21 cellular contexts compared by ENCODE assay signal in the genomic region with DNA sequence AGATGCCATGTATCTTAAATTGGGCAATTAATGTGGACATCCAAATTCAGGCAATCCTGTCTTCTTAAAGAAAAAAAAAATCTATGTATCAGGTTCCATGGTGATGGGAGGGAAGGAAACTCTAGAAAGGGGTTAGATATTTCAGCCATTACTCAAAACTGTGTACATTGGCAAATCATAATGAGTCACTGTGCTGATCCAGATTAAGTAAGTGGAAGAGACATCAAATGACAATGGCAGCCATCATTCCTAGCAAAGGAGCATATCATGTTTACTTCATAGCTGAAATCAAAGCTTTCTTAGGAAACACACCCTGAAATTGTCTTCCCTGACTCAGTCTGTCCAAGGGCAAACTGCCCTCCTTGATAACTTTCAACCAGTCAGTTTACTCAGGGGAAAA.
DNase-seq lines count a peak whose midpoint lies in the region; ATAC-seq and TF ChIP-seq lines count a peak whose summit lies in the region.
"Had no signal": no experiment of that assay in that cellular context is flagged by ENCODE, and none has a peak within 500 bp of the region (broad histone marks: within the 10 kb centered on the region; RNA-seq: fewer than 3 reads in every experiment).

No MANE protein-coding gene starts in this region.

- H3K36me3 Mint-ChIP-seq in MCF 10A (ENCODE audit: insufficient read depth, unreplicated experiment): no peaks in the 10 kb centered on the region
- H3K36me3 Mint-ChIP-seq: natural killer cell had no signal

- H3K4me3 ChIP-seq in breast epithelium: no peak overlapping the region
- no peak overlapping the region for H3K4me3 ChIP-seq in adipocyte (ENCODE audit: low read length)
- H3K4me3 ChIP-seq: A549, sigmoid colon had no signal

- H3K27me3 ChIP-seq in breast epithelium (no peaks in the 10 kb centered on the region), adipocyte (replicated peaks; ENCODE audit: control insufficient read depth, insufficient read depth, low read length) (no peaks in the 10 kb centered on the region)
- H3K27me3 ChIP-seq: sigmoid colon had no signal

- no peak overlapping the region for H3K4me3 Mint-ChIP-seq in MCF 10A (ENCODE audit: unreplicated experiment)
- H3K4me3 Mint-ChIP-seq: activated CD4-positive, alpha-beta T cell treated with anti-CD3 and anti-CD28 coated beads, Interleukin-2, amount 10 ng/mL, durations not matched to agents 24 days and 14 days; activated naive CD4-positive, alpha-beta T cell treated with anti-CD3 and anti-CD28 coated beads for 36 hours; activated T-cell treated with anti-CD3 and anti-CD28 coated beads, Interleukin-2, amount 50 U/mL, for 72 hours; natural killer cell; T-helper 1 cell treated with Interleukin-12 subunit alpha and Interleukin-12 subunit beta and Interleukin-4 antibody, amounts not matched to agents 30 μg/mL and 1 μg/mL, for 36 hours had no signal

- H3K27ac ChIP-seq in breast epithelium: no peak overlapping the region
- H3K27ac ChIP-seq: A549, parathyroid adenoma, sigmoid colon had no signal

- H3K4me1 ChIP-seq in breast epithelium: no peaks in the 10 kb centered on the region
- H3K4me1 ChIP-seq in adipocyte (ENCODE audit: control insufficient read depth, insufficient read depth, low read length): peaks cover 5% of the 10 kb centered on the region
- H3K4me1 ChIP-seq: A549, parathyroid adenoma, sigmoid colon had no signal

- no peak for TF ChIP-seq POLR2A in breast epithelium (IDR thresholded peaks at IDR 0.05)

- no peak overlapping the region for H3K9ac ChIP-seq in adipocyte (ENCODE audit: low read length)
- H3K9ac ChIP-seq: parathyroid adenoma had no signal

- BruUV-seq in MCF 10A (replicated peaks; lab: Mats Ljungman, UMichigan): no TSS peak

- no peaks in the 10 kb centered on the region for H3K36me3 ChIP-seq in breast epithelium
- no peaks in the 10 kb centered on the region for H3K36me3 ChIP-seq in adipocyte (ENCODE audit: control insufficient read depth, insufficient read depth, low read length, severe bottlenecking)
- H3K36me3 ChIP-seq: sigmoid colon had no signal

- H3K4me1 Mint-ChIP-seq in MCF 10A (ENCODE audit: insufficient read depth, unreplicated experiment): peaks cover 8% of the 10 kb centered on the region
- H3K4me1 Mint-ChIP-seq: activated CD4-positive, alpha-beta T cell treated with anti-CD3 and anti-CD28 coated beads, Interleukin-2, amount 10 ng/mL, durations not matched to agents 24 days and 14 days; natural killer cell had no signal

- POLR2A ChIA-PET in MCF 10A (lab: Yijun Ruan, JAX): no interaction called here

- H3K27ac Mint-ChIP-seq in MCF 10A (ENCODE audit: low read depth, unreplicated experiment): peak overlapping the region; percentile 57
- H3K27ac Mint-ChIP-seq: activated CD4-positive, alpha-beta T cell treated with anti-CD3 and anti-CD28 coated beads, Interleukin-2, amount 10 ng/mL, durations not matched to agents 24 days and 14 days; activated naive CD4-positive, alpha-beta T cell treated with anti-CD3 and anti-CD28 coated beads for 36 hours; activated T-cell treated with anti-CD3 and anti-CD28 coated beads, Interleukin-2, amount 50 U/mL, for 72 hours; natural killer cell; T-helper 1 cell treated with Interleukin-12 subunit alpha and Interleukin-12 subunit beta and Interleukin-4 antibody, amounts not matched to agents 30 μg/mL and 1 μg/mL, for 36 hours had no signal

- intact Hi-C loops in MCF 10A (cut with micrococcal nuclease) (no loop called here), breast epithelium (cut with DNase I; ENCODE audit: low total_unique reads) (no loop called here)

- CTCF ChIA-PET in MCF 10A (lab: Yijun Ruan, JAX): no interaction called here

- ATAC-seq in HG02884 (IDR thresholded peaks at IDR 0.05; ENCODE audit: unreplicated experiment): no peak
- ATAC-seq: A549; activated T-cell treated with anti-CD3 and anti-CD28 coated beads, Interleukin-2, amount 50 U/mL, for 72 hours; natural killer cell had no signal

- DNase-seq in MCF 10A (ENCODE audit: unreplicated experiment): peak; percentile 68
- no peak for DNase-seq in breast epithelium (ENCODE audit: low spot score in 2 of 2)
- DNase-seq in adipocyte (ENCODE audit: low read depth): peak; percentile 26
- DNase-seq in fibroblast of peridontal ligament (ENCODE audit: extremely low read depth): peak; percentile 37
- peak; percentile 41 for DNase-seq in stromal cell of bone marrow (ENCODE audit: low read depth)
- DNase-seq in T-helper 9 cell: no peak
- DNase-seq in SHP77 (lab: John Stamatoyannopoulos, UW): no peak
- DNase-seq: activated CD4-positive, alpha-beta T cell treated with anti-CD3 and anti-CD28 coated beads, Interleukin-2, amount 10 ng/mL, durations not matched to agents 24 days and 14 days; activated naive CD4-positive, alpha-beta T cell treated with anti-CD3 and anti-CD28 coated beads for 36 hours; activated T-cell treated with anti-CD3 and anti-CD28 coated beads, Interleukin-2, amount 50 U/mL, for 72 hours; C1 segment of cervical spinal cord; KG1; mesendoderm; natural killer cell; NCI-H146; NCI-H774; sigmoid colon had no signal

- TF ChIP-seq CTCF in MCF 10A (IDR thresholded peaks at IDR 0.05; ENCODE audit: unreplicated experiment) (no peak), breast epithelium (IDR thresholded peaks at IDR 0.05) (no peak)

- H3K27me3 Mint-ChIP-seq in MCF 10A (ENCODE audit: insufficient read depth, unreplicated experiment): no peaks in the 10 kb centered on the region
- H3K27me3 Mint-ChIP-seq: activated CD4-positive, alpha-beta T cell treated with anti-CD3 and anti-CD28 coated beads, Interleukin-2, amount 10 ng/mL, durations not matched to agents 24 days and 14 days had no signal

- H3K9me3 Mint-ChIP-seq in MCF 10A (ENCODE audit: unreplicated experiment): no peaks in the 10 kb centered on the region
- H3K9me3 Mint-ChIP-seq: activated CD4-positive, alpha-beta T cell treated with anti-CD3 and anti-CD28 coated beads, Interleukin-2, amount 10 ng/mL, durations not matched to agents 24 days and 14 days; activated naive CD4-positive, alpha-beta T cell treated with anti-CD3 and anti-CD28 coated beads for 36 hours; T-helper 1 cell treated with Interleukin-12 subunit alpha and Interleukin-12 subunit beta and Interleukin-4 antibody, amounts not matched to agents 30 μg/mL and 1 μg/mL, for 36 hours had no signal

- H3K9me3 ChIP-seq in breast epithelium (no peaks in the 10 kb centered on the region), adipocyte (ENCODE audit: control insufficient read depth, low read length) (peaks cover 3% of the 10 kb centered on the region)
- H3K9me3 ChIP-seq: A549, sigmoid colon had no signal

Comparison
In these comparisons a context has a peak if more than half of its experiments do, and no peak if none do; other contexts are left out.
1. DNase-seq: peak in MCF 10A (single experiment), adipocyte (single experiment), fibroblast of peridontal ligament (single experiment) and stromal cell of bone marrow (single experiment); none in breast epithelium (0 of 2), T-helper 9 cell (single experiment) and SHP77 (0 of 2).